Comparison of ENCODE assay signal across 10 cellular contexts in the genomic region with DNA sequence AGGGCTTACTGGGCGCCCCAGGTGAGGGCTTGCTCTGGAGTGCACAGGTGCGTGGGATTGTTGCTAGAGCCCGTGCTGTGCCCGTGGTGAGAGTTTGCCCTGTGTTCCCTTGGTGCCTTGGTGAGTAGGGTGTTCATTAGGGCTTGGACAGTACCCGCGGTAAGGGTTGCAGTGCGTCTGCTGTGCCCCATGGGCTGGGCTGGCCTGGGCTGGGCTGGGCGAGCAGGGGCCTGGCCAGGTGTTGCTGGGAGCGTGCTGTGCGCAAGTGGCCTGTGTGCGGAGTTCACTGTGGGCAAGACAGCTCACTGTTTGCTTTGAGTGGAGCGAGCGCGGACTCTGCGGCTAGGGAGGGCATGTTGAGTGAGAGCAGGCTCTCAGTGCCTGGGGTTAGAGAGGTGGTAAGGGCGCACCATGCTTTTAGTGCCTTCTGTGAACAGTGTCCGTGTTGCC. TPM values are rescaled to one million over a fixed set of nuclear protein-coding genes. Genes with fewer than 3 reads are reported as not detected.
DNase-seq lines count a peak whose midpoint lies in the region; ATAC-seq, FAIRE-seq and TF ChIP-seq lines count a peak whose summit lies in the region.
"Had no signal": no experiment of that assay in that cellular context is flagged by ENCODE, and none has a peak within 500 bp of the region (broad histone marks: within the 10 kb centered on the region; RNA-seq: fewer than 3 reads in every experiment).

No MANE protein-coding gene starts in this region.

- H3K4me1 Mint-ChIP-seq in activated CD8-positive, alpha-beta memory T cell treated with anti-CD3 and anti-CD28 coated beads, Interleukin-2, amount 10 ng/mL, durations not matched to agents 7 days and 5 days = peaks cover 12% of the 10 kb centered on the region

- no peaks in the 10 kb centered on the region for H3K36me3 Mint-ChIP-seq in activated CD8-positive, alpha-beta memory T cell treated with anti-CD3 and anti-CD28 coated beads, Interleukin-2, amount 10 ng/mL, durations not matched to agents 7 days and 5 days

- no peak overlapping the region for H3K27ac Mint-ChIP-seq in activated CD8-positive, alpha-beta memory T cell treated with anti-CD3 and anti-CD28 coated beads, Interleukin-2, amount 10 ng/mL, durations not matched to agents 7 days and 5 days

- H3K4me3 Mint-ChIP-seq in activated CD8-positive, alpha-beta memory T cell treated with anti-CD3 and anti-CD28 coated beads, Interleukin-2, amount 10 ng/mL, durations not matched to agents 7 days and 5 days = peak overlapping the region; percentile 71

- H3K9ac ChIP-seq in adipocyte (ENCODE audit: low read length) (no peak overlapping the region), kidney (ENCODE audit: low read length in 2 of 2) (no peak overlapping the region), stomach smooth muscle (ENCODE audit: low read length in 2 of 2) (peak overlapping the region in 1 of 2 donors; percentile 53)
- H3K9ac ChIP-seq: BLaER1 treated with 17β-estradiol and CSF1 and Interleukin-3, amounts not matched to agents 10 nM and 100 nM had no signal

- intact Hi-C loops in kidney (cut with DNase I) = no loop called here

- peak overlapping the region; percentile 87 for H3K4me3 ChIP-seq in adipocyte (ENCODE audit: low read length)
- peak overlapping the region; percentile 66 to 77 for H3K4me3 ChIP-seq in kidney (ENCODE audit: low read length in 2 of 2)
- peak overlapping the region; percentile 84 to 86 for H3K4me3 ChIP-seq in stomach smooth muscle (ENCODE audit: low read length in 2 of 2)
- H3K4me3 ChIP-seq: BLaER1 treated with 17β-estradiol and CSF1 and Interleukin-3, amounts not matched to agents 10 nM and 100 nM had no signal

- FAIRE-seq in kidney (lab: Jason Lieb, UNC) = no peak
- FAIRE-seq: RCC 7860 had no signal

- no peak for TF ChIP-seq CTCF in kidney (IDR thresholded peaks at IDR 0.05; ENCODE audit: borderline replicate concordance, extremely low read depth, insufficient read depth)

- H3K27ac ChIP-seq in kidney (ENCODE audit: low read depth in 2 of 2, low read length in 2 of 2) = no peak overlapping the region
- H3K27ac ChIP-seq in stomach smooth muscle (ENCODE audit: low read length) = no peak overlapping the region
- H3K27ac ChIP-seq: BLaER1 treated with 17β-estradiol and CSF1 and Interleukin-3, amounts not matched to agents 10 nM and 100 nM had no signal

- H3K36me3 ChIP-seq in adipocyte (ENCODE audit: control insufficient read depth, insufficient read depth, low read length, severe bottlenecking) (no peaks in the 10 kb centered on the region), kidney (ENCODE audit: control insufficient read depth in 1 of 2, insufficient read depth in 2 of 2, low read length in 2 of 2) (no peaks in the 10 kb centered on the region), stomach smooth muscle (ENCODE audit: control insufficient read depth in 2 of 2, insufficient read depth in 2 of 2, low read length in 2 of 2) (no peaks in the 10 kb centered on the region)
- H3K36me3 ChIP-seq: BLaER1 treated with 17β-estradiol and CSF1 and Interleukin-3, amounts not matched to agents 10 nM and 100 nM had no signal

- no peak for DNase-seq in activated CD8-positive, alpha-beta memory T cell treated with anti-CD3 and anti-CD28 coated beads, Interleukin-2, amount 10 ng/mL, durations not matched to agents 7 days and 5 days
- DNase-seq in activated CD8-positive, alpha-beta memory T cell treated with anti-CD3 and anti-CD28 coated beads for 24 hours = no peak
- DNase-seq in adipocyte (ENCODE audit: low read depth) (no peak), kidney (no peak), activated gamma-delta T cell treated with Interleukin-2 at 50 U/mL for 16 hours (no peak)
- no peak for DNase-seq in activated effector memory CD4-positive, alpha-beta T cell treated with Interleukin-2 at 50 U/mL for 16 hours

- H3K4me1 ChIP-seq in adipocyte (ENCODE audit: control insufficient read depth, insufficient read depth, low read length) (peaks cover 7% of the 10 kb centered on the region), kidney (ENCODE audit: control insufficient read depth in 1 of 2, insufficient read depth in 1 of 2, low read depth in 1 of 2, low read length in 2 of 2) (peaks cover 0 to 7% of the 10 kb centered on the region in 2 donors), stomach smooth muscle (ENCODE audit: control insufficient read depth, insufficient read depth, low read length) (peaks cover 5% of the 10 kb centered on the region)
- H3K4me1 ChIP-seq: BLaER1 treated with 17β-estradiol and CSF1 and Interleukin-3, amounts not matched to agents 10 nM and 100 nM had no signal

- peaks cover 40% of the 10 kb centered on the region for H3K27me3 Mint-ChIP-seq in activated CD8-positive, alpha-beta memory T cell treated with anti-CD3 and anti-CD28 coated beads, Interleukin-2, amount 10 ng/mL, durations not matched to agents 7 days and 5 days

- CTCF ChIA-PET in activated CD8-positive, alpha-beta memory T cell treated with anti-CD3 and anti-CD28 coated beads, Interleukin-2, amount 10 ng/mL, durations not matched to agents 7 days and 5 days (lab: Charles Lee) = no interaction called here

- no peak for ATAC-seq in activated CD8-positive, alpha-beta memory T cell treated with anti-CD3 and anti-CD28 coated beads, Interleukin-2, amount 10 ng/mL, durations not matched to agents 7 days and 5 days
- no peak for ATAC-seq in GM21515 (IDR thresholded peaks at IDR 0.05; ENCODE audit: unreplicated experiment)

- no peaks in the 10 kb centered on the region for H3K9me3 ChIP-seq in adipocyte (ENCODE audit: control insufficient read depth, low read length)
- H3K9me3 ChIP-seq in kidney (ENCODE audit: control insufficient read depth in 1 of 2, low read length in 2 of 2) = no peaks in the 10 kb centered on the region
- H3K9me3 ChIP-seq in stomach smooth muscle (ENCODE audit: control insufficient read depth in 2 of 2, low read length in 2 of 2) = no peaks in the 10 kb centered on the region

- H3K9me3 Mint-ChIP-seq in activated CD8-positive, alpha-beta memory T cell treated with anti-CD3 and anti-CD28 coated beads, Interleukin-2, amount 10 ng/mL, durations not matched to agents 7 days and 5 days (ENCODE audit: low read depth) = no peaks in the 10 kb centered on the region

- H3K27me3 ChIP-seq in adipocyte (replicated peaks; ENCODE audit: control insufficient read depth, insufficient read depth, low read length) (peaks cover 14% of the 10 kb centered on the region), stomach smooth muscle (ENCODE audit: control insufficient read depth in 1 of 2, insufficient read depth in 2 of 2, low read length in 2 of 2) (no peaks in the 10 kb centered on the region)
- H3K27me3 ChIP-seq: BLaER1 treated with 17β-estradiol and CSF1 and Interleukin-3, amounts not matched to agents 10 nM and 100 nM had no signal

RNA-seq across cellular contexts. Expression of gene CR1L, which starts 0.7 kb away (rescaled TPM):
- not detected for total RNA-seq in activated CD8-positive, alpha-beta memory T cell treated with anti-CD3 and anti-CD28 coated beads, Interleukin-2, amount 10 ng/mL, durations not matched to agents 7 days and 5 days
- 0.44 TPM for total RNA-seq in kidney
- 1.4 TPM for polyA plus RNA-seq in kidney (ENCODE audit: insufficient read depth, low read depth, low replicate concordance)
